ENCODE assay signal across 8 cellular contexts in genomic region chr16:85420501-85421337, GRCh38.
A peak's percentile ranks its signal among the peaks of the same experiment; 100 is the strongest.
DNase-seq lines count a peak whose midpoint lies in the region; ATAC-seq and TF ChIP-seq lines count a peak whose summit lies in the region.

No MANE protein-coding gene starts in this region.

- no peak overlapping the region for H3K27ac Mint-ChIP-seq in GM23338

- H3K79me2 ChIP-seq in GM23338 (replicated peaks; ENCODE audit: insufficient read depth) = no peaks in the 10 kb centered on the region

- no peak overlapping the region for H2AFZ ChIP-seq in GM23338

- intact Hi-C loops in Panc1 (cut with micrococcal nuclease; ENCODE audit: unreplicated experiment) = loop anchor here (10.0 kb wide), 1 partner anchor 194 kb away; the partner anchor contains the start of gene GSE1
- intact Hi-C loops in head of caudate nucleus (cut with DNase I) = loop anchor here (10.0 kb wide), 2 partner anchors 146 to 194 kb away; partner anchors contain the start of gene GSE1
- intact Hi-C loops in gastrocnemius medialis (cut with DNase I; ENCODE audit: low total_unique reads) = loop anchor here (1.0 to 10.0 kb wide), 3 partner anchors 132 to 294 kb away; no protein-coding TSS in a partner anchor

- H3K27me3 ChIP-seq in GM23338 (ENCODE audit: insufficient read depth) = no peaks in the 10 kb centered on the region
- no peaks in the 10 kb centered on the region for H3K27me3 ChIP-seq in Panc1 (ENCODE audit: control insufficient read depth, insufficient read depth, low read length)
- no peaks in the 10 kb centered on the region for H3K27me3 ChIP-seq in gastrocnemius medialis

- H4K20me1 ChIP-seq in GM23338 (replicated peaks; ENCODE audit: insufficient read depth) = peaks cover 4% of the 10 kb centered on the region

- POLR2A ChIA-PET in Panc1 (lab: Charles Lee) = no interaction called here

- no peaks in the 10 kb centered on the region for H3F3A ChIP-seq in GM23338 (replicated peaks; ENCODE audit: low read depth)

- H3K4me3 Mint-ChIP-seq in GM23338 = no peak overlapping the region

- CTCF ChIA-PET in Panc1 (lab: Charles Lee) = interaction anchor here (0.8 to 1.1 kb wide), 3 partner anchors 124 to 137 kb away, joined by 3 read pairs; no protein-coding TSS in a partner anchor

- H3K9me3 ChIP-seq in Panc1 (ENCODE audit: control insufficient read depth, insufficient read depth, low read depth, low read length) = no peaks in the 10 kb centered on the region
- H3K9me3 ChIP-seq in gastrocnemius medialis = no peaks in the 10 kb centered on the region

- no peak overlapping the region for H3K4me2 ChIP-seq in GM23338

- no peaks in the 10 kb centered on the region; the same call in 2 of the 3 replicates for H3K9me3 Mint-ChIP-seq in GM23338

- TF ChIP-seq POLR2A in gastrocnemius medialis (IDR thresholded peaks at IDR 0.05) = no peak

- H3K27ac ChIP-seq in GM23338 (ENCODE audit: low read depth) = no peak overlapping the region
- H3K27ac ChIP-seq in Panc1 (ENCODE audit: low read length) = no peak overlapping the region
- no peak overlapping the region for H3K27ac ChIP-seq in gastrocnemius medialis

- no peaks in the 10 kb centered on the region for H3K36me3 Mint-ChIP-seq in GM23338 (ENCODE audit: low read depth)

- peaks cover 25% of the 10 kb centered on the region for H3K27me3 Mint-ChIP-seq in GM23338 (ENCODE audit: insufficient read depth, low read depth, poor library complexity)

- peaks cover 15% of the 10 kb centered on the region; the same call in 1 of the 2 replicates for H3K4me1 ChIP-seq in GM23338 (ENCODE audit: insufficient read depth)
- peaks cover 3% of the 10 kb centered on the region; the same call in 1 of the 2 replicates for H3K4me1 ChIP-seq in Panc1 (ENCODE audit: control insufficient read depth, insufficient read depth, low read length)
- H3K4me1 ChIP-seq in gastrocnemius medialis = peaks cover 7 to 10% of the 10 kb centered on the region in 2 donors

- H3K4me3 ChIP-seq in GM23338 (no peak overlapping the region), Panc1 (ENCODE audit: low read depth in 2 of 2, low read length in 2 of 2) (no peak overlapping the region), gastrocnemius medialis (no peak overlapping the region)

- DNase-seq in AG09319 (ENCODE audit: extremely low read depth, low read depth) = no peak
- peak; percentile 69 for DNase-seq in GM23338 (ENCODE audit: low spot score)
- DNase-seq in Panc1 (ENCODE audit: low read depth, low spot score) = no peak
- peak; percentile 70 for DNase-seq in activated T-helper 9 cell treated with anti-CD3 and anti-CD28 coated beads, Interleukin-2, amount 50 U/mL, for 16 hours (ENCODE audit: low read depth)
- DNase-seq in head of caudate nucleus = peak in 22 of 42 donors; percentile 9 to 69 (median 36)
- DNase-seq in gastrocnemius medialis = no peak

- in situ Hi-C loops in Panc1 (cut with HindIII; ENCODE audit: low pct_unique_long_range_greater_than_20kb, low sequenced_read_pairs) (no loop called here), gastrocnemius medialis (cut with MboI; ENCODE audit: low sequenced_read_pairs in 4 of 4) (loop anchor here in 1 of 4 donors (25.0 kb wide), 1 partner anchor 292 kb away; no protein-coding TSS in a partner anchor)

- no peaks in the 10 kb centered on the region for H3K9me2 ChIP-seq in GM23338 (ENCODE audit: insufficient read depth)

- ATAC-seq in GM23338 = peak; percentile 39
- ATAC-seq in Panc1 = peak; percentile 79
- peak; percentile 51 to 70 for ATAC-seq in gastrocnemius medialis
- ATAC-seq in GM18861 (IDR thresholded peaks at IDR 0.05; ENCODE audit: unreplicated experiment) = no peak
- ATAC-seq in HG03196 (IDR thresholded peaks at IDR 0.05; ENCODE audit: unreplicated experiment) = no peak

- TF ChIP-seq CTCF in AG09319 (IDR thresholded peaks at IDR 0.05; ENCODE audit: low read depth, low read length) (peak; percentile 66), GM23338 (conservative IDR thresholded peaks at IDR 0.05; ENCODE audit: low read depth in 2 of 2) (peak; percentile 88 to 100), Panc1 (IDR thresholded peaks at IDR 0.05) (peak; percentile 100), gastrocnemius medialis (IDR thresholded peaks at IDR 0.05 in 4 of 5, conservative IDR thresholded peaks at IDR 0.05 in 1 of 5) (peak; percentile 93 to 100 (median 99))

- peaks cover 29% of the 10 kb centered on the region for H3K4me1 Mint-ChIP-seq in GM23338

- no peaks in the 10 kb centered on the region for H3K36me3 ChIP-seq in GM23338 (ENCODE audit: insufficient read depth)
- no peaks in the 10 kb centered on the region for H3K36me3 ChIP-seq in Panc1 (ENCODE audit: control insufficient read depth, insufficient read depth, low read length)
- H3K36me3 ChIP-seq in gastrocnemius medialis = no peaks in the 10 kb centered on the region

- BruUV-seq in Panc1 (replicated peaks; lab: Mats Ljungman, UMichigan) = no TSS peak

TF ChIP-seq in GM23338, 12 proteins besides CTCF, POLR2A, EP300 and RAD21:
- TF ChIP-seq ZNF114 (CRISPR knock-in tag; IDR thresholded peaks at IDR 0.05) (no peak), POLR2AphosphoS5 (IDR thresholded peaks at IDR 0.05; ENCODE audit: low read depth) (no peak), CREB1 (CRISPR knock-in tag; IDR thresholded peaks at IDR 0.05; ENCODE audit: low read depth) (peak; percentile 80), ZNF462 (CRISPR knock-in tag; IDR thresholded peaks at IDR 0.05) (no peak), JUNB (IDR thresholded peaks at IDR 0.05; ENCODE audit: unreplicated experiment) (no peak), EZH2 (IDR thresholded peaks at IDR 0.05; ENCODE audit: low read depth, unreplicated experiment) (no peak)

Comparison
In these comparisons a context has a peak if more than half of its experiments do, and no peak if none do; other contexts are left out.
1. DNase-seq: peak in GM23338 (single experiment), activated T-helper 9 cell treated with anti-CD3 and anti-CD28 coated beads, Interleukin-2, amount 50 U/mL, for 16 hours (single experiment) and head of caudate nucleus (22 of 42); none in AG09319 (single experiment), Panc1 (single experiment) and gastrocnemius medialis (0 of 2).
2. ATAC-seq: peak in GM23338 (single experiment), Panc1 (single experiment) and gastrocnemius medialis (2 of 2); none in GM18861 (single experiment) and HG03196 (single experiment).
3. Peak in every context shown above with its lines, with median percentiles within 50 percentile points of each other: CTCF ChIP-seq.